17 cellular contexts compared by ENCODE assay signal in genomic region chr2:10369269-10370255, GRCh38.
DNase-seq lines count a peak whose midpoint lies in the region; TF ChIP-seq lines count a peak whose summit lies in the region.
"Had no signal": no experiment of that assay in that cellular context is flagged by ENCODE, and none has a peak within 500 bp of the region (broad histone marks: within the 10 kb centered on the region; RNA-seq: fewer than 3 reads in every experiment).

No MANE protein-coding gene starts in this region.

- H3K9me3 ChIP-seq in CD8-positive, alpha-beta memory T cell (ENCODE audit: low read length): no peaks in the 10 kb centered on the region
- H3K9me3 ChIP-seq: Peyer's patch had no signal

- POLR2A ChIA-PET in CD8-positive, alpha-beta memory T cell (lab: Charles Lee): no interaction called here

- no peaks in the 10 kb centered on the region for H3K27me3 ChIP-seq in CD8-positive, alpha-beta memory T cell (ENCODE audit: insufficient read depth, low read length, poor library complexity, severe bottlenecking)
- H3K27me3 ChIP-seq: Peyer's patch had no signal

- H3K4me1 Mint-ChIP-seq in CD8-positive, alpha-beta memory T cell: peaks cover 31 to 79% (median 37%) of the 10 kb centered on the region in 3 donors
- H3K4me1 Mint-ChIP-seq in IgD-negative memory B cell (peaks cover 22 to 37% (median 25%) of the 10 kb centered on the region in 3 donors), progenitor cell of endocrine pancreas (ENCODE audit: low read depth) (peaks cover 23% of the 10 kb centered on the region)

- H3K4me3 Mint-ChIP-seq in CD8-positive, alpha-beta memory T cell: no peak overlapping the region
- H3K4me3 Mint-ChIP-seq in IgD-negative memory B cell (peak overlapping the region in 1 of 4 donors; percentile 63), progenitor cell of endocrine pancreas (ENCODE audit: low read depth) (no peak overlapping the region)

- CTCF ChIA-PET in CD8-positive, alpha-beta memory T cell (lab: Charles Lee): interaction anchor here (1.6 kb wide), 1 partner anchor 39 kb away, joined by 6 read pairs; no protein-coding TSS in a partner anchor

- peaks cover 12% of the 10 kb centered on the region for H3K4me1 ChIP-seq in CD8-positive, alpha-beta memory T cell (ENCODE audit: insufficient read depth, low read length)

- H3K9me3 Mint-ChIP-seq in CD8-positive, alpha-beta memory T cell: no peaks in the 10 kb centered on the region
- H3K9me3 Mint-ChIP-seq in IgD-negative memory B cell: no peaks in the 10 kb centered on the region
- H3K9me3 Mint-ChIP-seq in progenitor cell of endocrine pancreas (ENCODE audit: low read depth): no peaks in the 10 kb centered on the region

- H3K27me3 Mint-ChIP-seq in CD8-positive, alpha-beta memory T cell: no peaks in the 10 kb centered on the region
- no peaks in the 10 kb centered on the region for H3K27me3 Mint-ChIP-seq in IgD-negative memory B cell
- H3K27me3 Mint-ChIP-seq in progenitor cell of endocrine pancreas: no peaks in the 10 kb centered on the region

- H3K27ac ChIP-seq in CD8-positive, alpha-beta memory T cell (ENCODE audit: low read depth, low read length): peak overlapping the region; percentile 24
- H3K27ac ChIP-seq: HL-60, Peyer's patch, skin epidermis had no signal

- H3K36me3 Mint-ChIP-seq in CD8-positive, alpha-beta memory T cell: peaks cover 0 to 25% (median 0%) of the 10 kb centered on the region in 3 donors
- H3K36me3 Mint-ChIP-seq in IgD-negative memory B cell (peaks cover 1% of the 10 kb centered on the region), progenitor cell of endocrine pancreas (ENCODE audit: insufficient read depth) (no peaks in the 10 kb centered on the region)

- no peak for TF ChIP-seq CTCF in progenitor cell of endocrine pancreas (IDR thresholded peaks at IDR 0.05; ENCODE audit: unreplicated experiment)

- no peaks in the 10 kb centered on the region for H3K36me3 ChIP-seq in CD8-positive, alpha-beta memory T cell (ENCODE audit: insufficient read depth, low read length)

- H3K4me3 ChIP-seq in CD8-positive, alpha-beta memory T cell (ENCODE audit: low read length): no peak overlapping the region
- H3K4me3 ChIP-seq: Peyer's patch, skin epidermis had no signal

- peak overlapping the region in 3 of 8 donors; percentile 47 to 66 (median 65) for H3K27ac Mint-ChIP-seq in CD8-positive, alpha-beta memory T cell
- H3K27ac Mint-ChIP-seq in IgD-negative memory B cell (peak overlapping the region; percentile 10 to 49 (median 39)), progenitor cell of endocrine pancreas (peak overlapping the region; percentile 89)

- DNase-seq in CD8-positive, alpha-beta memory T cell: no peak
- DNase-seq in kidney tubule cell (ENCODE audit: low spot score): peak; percentile 40
- no peak for DNase-seq in progenitor cell of endocrine pancreas (ENCODE audit: low spot score, unreplicated experiment)
- DNase-seq in activated effector memory CD4-positive, alpha-beta T cell treated with anti-CD3 and anti-CD28 coated beads, Interleukin-2, amount 50 U/mL, for 16 hours: no peak
- DNase-seq in NCI-H146 treated with DMSO at 0.1 percent for 48 hours (lab: John Stamatoyannopoulos, UW; ENCODE audit: unreplicated experiment): no peak
- DNase-seq in NCI-H1105 (lab: John Stamatoyannopoulos, UW): no peak
- DNase-seq: C1 segment of cervical spinal cord; central memory CD4-positive, alpha-beta T cell; foreskin fibroblast; NCI-H2029; NCI-H748 treated with DMSO at 0.1 percent for 48 hours; nucleus accumbens; stimulated activated naive CD8-positive, alpha-beta T cell treated with anti-CD3 and anti-CD28 coated beads, Interleukin-15, Interleukin-2, amounts not matched to agents 100 U/mL and 50 U/mL, for 24 hours had no signal
